9 cellular contexts compared by ENCODE assay signal in the genomic region with DNA sequence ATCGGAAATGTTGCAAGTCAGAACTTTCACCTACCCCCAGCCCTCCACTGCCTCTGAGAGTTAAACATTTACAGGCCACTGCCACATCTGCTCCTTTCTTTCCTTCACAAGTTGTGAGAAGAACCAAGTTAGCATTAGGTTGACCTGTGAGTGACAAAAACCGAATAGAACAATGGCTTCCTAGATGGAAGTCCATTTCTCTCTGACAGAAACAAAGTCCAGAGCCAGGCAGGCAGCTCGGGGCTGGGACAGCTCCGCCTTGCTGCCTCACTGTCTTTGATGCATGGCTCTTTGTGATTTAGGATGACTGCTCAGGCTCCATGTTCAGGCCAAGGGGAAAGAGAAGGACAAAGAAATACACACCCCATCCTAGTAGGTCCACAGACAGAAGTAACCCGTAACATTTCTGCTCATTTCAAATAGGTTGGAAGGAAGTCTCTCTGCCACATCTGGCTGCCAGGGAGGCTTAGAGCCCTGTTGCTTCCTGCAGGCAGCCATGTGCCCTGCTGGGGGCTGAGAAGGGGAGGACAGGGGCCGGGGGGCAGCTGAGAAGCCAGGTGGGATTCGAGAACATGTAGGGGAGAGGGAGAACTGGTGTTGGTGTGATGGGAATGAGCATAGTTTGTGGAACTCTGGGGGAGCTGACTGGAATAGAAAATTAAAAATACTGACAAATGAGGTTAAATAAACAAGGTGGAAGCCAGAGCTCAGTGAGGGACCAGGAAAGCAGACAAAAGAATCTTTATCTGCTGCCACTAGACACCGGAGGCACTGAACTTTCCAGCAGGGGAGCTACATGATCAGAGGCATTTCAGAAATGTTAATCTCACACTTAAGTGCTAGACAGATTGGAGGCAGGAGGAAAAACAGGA. TPM values are rescaled to one million over a fixed set of nuclear protein-coding genes. Genes with fewer than 3 reads are reported as not detected.
A peak's percentile ranks its signal among the peaks of the same experiment; 100 is the strongest.
DNase-seq lines count a peak whose midpoint lies in the region; ATAC-seq, FAIRE-seq and TF ChIP-seq lines count a peak whose summit lies in the region.
"Had no signal": no experiment of that assay in that cellular context is flagged by ENCODE, and none has a peak within 500 bp of the region (broad histone marks: within the 10 kb centered on the region; RNA-seq: fewer than 3 reads in every experiment).

No MANE protein-coding gene starts in this region.

- H3K79me2 ChIP-seq in endothelial cell of umbilical vein (ENCODE audit: control insufficient read depth, insufficient read depth, low read length): no peaks in the 10 kb centered on the region
- no peaks in the 10 kb centered on the region for H3K79me2 ChIP-seq in parathyroid adenoma

- no peak overlapping the region for H3K4me3 Mint-ChIP-seq in activated CD4-positive, alpha-beta memory T cell treated with anti-CD3 and anti-CD28 coated beads for 36 hours
- H3K4me3 Mint-ChIP-seq in activated CD4-positive, alpha-beta memory T cell treated with anti-CD3 and anti-CD28 coated beads, Interleukin-2, amount 10 ng/mL, durations not matched to agents 7 days and 5 days: no peak overlapping the region

- H3K27ac ChIP-seq in endothelial cell of umbilical vein (ENCODE audit: insufficient read depth, low read depth, low read length) (peak overlapping the region; percentile 78), parathyroid adenoma (no peak overlapping the region)
- H3K27ac ChIP-seq: thoracic aorta had no signal

- peaks cover 59% of the 10 kb centered on the region for H3K4me1 Mint-ChIP-seq in activated CD4-positive, alpha-beta memory T cell treated with anti-CD3 and anti-CD28 coated beads for 36 hours (ENCODE audit: low read depth)
- H3K4me1 Mint-ChIP-seq in activated CD4-positive, alpha-beta memory T cell treated with anti-CD3 and anti-CD28 coated beads, Interleukin-2, amount 10 ng/mL, durations not matched to agents 7 days and 5 days: peaks cover 36% of the 10 kb centered on the region

- H3K36me3 ChIP-seq in endothelial cell of umbilical vein (ENCODE audit: control insufficient read depth in 2 of 2, extremely low read depth in 1 of 2, insufficient read depth in 2 of 2, low read length in 2 of 2): no peaks in the 10 kb centered on the region
- no peaks in the 10 kb centered on the region for H3K36me3 ChIP-seq in parathyroid adenoma (ENCODE audit: control insufficient read depth, insufficient read depth, low read length)
- H3K36me3 ChIP-seq: thoracic aorta had no signal

- H3K9ac ChIP-seq in endothelial cell of umbilical vein (replicated peaks; ENCODE audit: extremely low read depth, insufficient read depth, low read length): peak overlapping the region; percentile 56
- H3K9ac ChIP-seq in parathyroid adenoma: no peak overlapping the region

- peak overlapping the region; percentile 60 for H2AFZ ChIP-seq in endothelial cell of umbilical vein (ENCODE audit: low read depth, low read length)
- H2AFZ ChIP-seq in parathyroid adenoma: peak overlapping the region; percentile 14

- CTCF ChIA-PET in activated CD4-positive, alpha-beta memory T cell treated with anti-CD3 and anti-CD28 coated beads for 36 hours (lab: Charles Lee): interaction anchor here (1.1 to 1.8 kb wide), 3 partner anchors 57 to 316 kb away, joined by 3 to 5 read pairs (median 3); no protein-coding TSS in a partner anchor
- CTCF ChIA-PET in activated CD4-positive, alpha-beta memory T cell treated with anti-CD3 and anti-CD28 coated beads, Interleukin-2, amount 10 ng/mL, durations not matched to agents 7 days and 5 days (lab: Charles Lee): no interaction called here
- CTCF ChIA-PET in endothelial cell of umbilical vein (lab: Charles Lee): interaction anchor here (0.5 to 1.8 kb wide), 19 partner anchors 9 to 323 kb away, joined by 3 to 12 read pairs (median 5); a partner anchor contains a TSS

- no peak for DNase-seq in activated CD4-positive, alpha-beta memory T cell treated with anti-CD3 and anti-CD28 coated beads for 36 hours
- DNase-seq in activated CD4-positive, alpha-beta memory T cell treated with anti-CD3 and anti-CD28 coated beads, Interleukin-2, amount 10 ng/mL, durations not matched to agents 7 days and 5 days: no peak
- DNase-seq in NCI-H524 treated with DMSO at 0.1 percent for 48 hours (lab: John Stamatoyannopoulos, UW): peak; percentile 65
- DNase-seq in endothelial cell of umbilical vein (ENCODE audit: low read depth, low spot score): peak; percentile 97
- no peak for DNase-seq in MV-4-11 (lab: John Stamatoyannopoulos, UW)

- FAIRE-seq in endothelial cell of umbilical vein (lab: Jason Lieb, UNC): peak; percentile 96

- BruUV-seq in endothelial cell of umbilical vein (replicated peaks; lab: Mats Ljungman, UMichigan): TSS peak; percentile 46

- H3K9me3 Mint-ChIP-seq in activated CD4-positive, alpha-beta memory T cell treated with anti-CD3 and anti-CD28 coated beads for 36 hours: no peaks in the 10 kb centered on the region
- peaks cover 3% of the 10 kb centered on the region for H3K9me3 Mint-ChIP-seq in activated CD4-positive, alpha-beta memory T cell treated with anti-CD3 and anti-CD28 coated beads, Interleukin-2, amount 10 ng/mL, durations not matched to agents 7 days and 5 days

- POLR2A ChIA-PET in activated CD4-positive, alpha-beta memory T cell treated with anti-CD3 and anti-CD28 coated beads for 36 hours (lab: Charles Lee): interaction anchor here (0.6 to 0.8 kb wide), 2 partner anchors 17 to 67 kb away, joined by 3 read pairs; no protein-coding TSS in a partner anchor
- POLR2A ChIA-PET in activated CD4-positive, alpha-beta memory T cell treated with anti-CD3 and anti-CD28 coated beads, Interleukin-2, amount 10 ng/mL, durations not matched to agents 7 days and 5 days (lab: Charles Lee): no interaction called here
- POLR2A ChIA-PET in endothelial cell of umbilical vein (lab: Charles Lee): interaction anchor here (0.8 to 1.6 kb wide), 5 partner anchors 11 to 50 kb away, joined by 5 to 9 read pairs (median 6); a partner anchor contains a TSS

- no peaks in the 10 kb centered on the region for H3K9me3 ChIP-seq in endothelial cell of umbilical vein (replicated peaks; ENCODE audit: control insufficient read depth, insufficient read depth, low read length)
- no peaks in the 10 kb centered on the region for H3K9me3 ChIP-seq in parathyroid adenoma (ENCODE audit: control insufficient read depth, low read length)
- H3K9me3 ChIP-seq: thoracic aorta had no signal

- no peaks in the 10 kb centered on the region for H3K27me3 ChIP-seq in endothelial cell of umbilical vein (ENCODE audit: control insufficient read depth in 2 of 2, insufficient read depth in 2 of 2, low read length in 2 of 2)
- H3K27me3 ChIP-seq in parathyroid adenoma (ENCODE audit: control insufficient read depth, insufficient read depth, low read length): no peaks in the 10 kb centered on the region

- no peak for ATAC-seq in GM21528 (IDR thresholded peaks at IDR 0.05; ENCODE audit: low FRiP score, unreplicated experiment)
- ATAC-seq in HG02610 (IDR thresholded peaks at IDR 0.05; ENCODE audit: unreplicated experiment): no peak

- H3K9me1 ChIP-seq in endothelial cell of umbilical vein (replicated peaks; ENCODE audit: control insufficient read depth, extremely low read depth, insufficient read depth, low read length): no peaks in the 10 kb centered on the region

- H3K36me3 Mint-ChIP-seq in activated CD4-positive, alpha-beta memory T cell treated with anti-CD3 and anti-CD28 coated beads for 36 hours: no peaks in the 10 kb centered on the region
- H3K36me3 Mint-ChIP-seq in activated CD4-positive, alpha-beta memory T cell treated with anti-CD3 and anti-CD28 coated beads, Interleukin-2, amount 10 ng/mL, durations not matched to agents 7 days and 5 days (ENCODE audit: low read depth): no peaks in the 10 kb centered on the region

- peak overlapping the region; percentile 34 for H3K27ac Mint-ChIP-seq in activated CD4-positive, alpha-beta memory T cell treated with anti-CD3 and anti-CD28 coated beads for 36 hours
- no peak overlapping the region for H3K27ac Mint-ChIP-seq in activated CD4-positive, alpha-beta memory T cell treated with anti-CD3 and anti-CD28 coated beads, Interleukin-2, amount 10 ng/mL, durations not matched to agents 7 days and 5 days

- TF ChIP-seq CTCF in endothelial cell of umbilical vein (IDR thresholded peaks at IDR 0.05; ENCODE audit: extremely low read depth in 1 of 2, insufficient read depth in 1 of 2, low read depth in 1 of 2, low read length in 2 of 2): peak; percentile 3 to 25
- no peak for TF ChIP-seq CTCF in parathyroid adenoma (IDR thresholded peaks at IDR 0.05)

- no peaks in the 10 kb centered on the region for H3K27me3 Mint-ChIP-seq in activated CD4-positive, alpha-beta memory T cell treated with anti-CD3 and anti-CD28 coated beads for 36 hours
- H3K27me3 Mint-ChIP-seq in activated CD4-positive, alpha-beta memory T cell treated with anti-CD3 and anti-CD28 coated beads, Interleukin-2, amount 10 ng/mL, durations not matched to agents 7 days and 5 days: peaks cover 13% of the 10 kb centered on the region

- no peak for TF ChIP-seq POLR2A in endothelial cell of umbilical vein (IDR thresholded peaks at IDR 0.05; ENCODE audit: low read depth, low read length)

- H3K4me2 ChIP-seq in endothelial cell of umbilical vein (ENCODE audit: insufficient read depth, low read length) (no peak overlapping the region), parathyroid adenoma (ENCODE audit: low read length) (no peak overlapping the region)

- intact Hi-C loops in activated CD4-positive, alpha-beta memory T cell treated with anti-CD3 and anti-CD28 coated beads for 36 hours (cut with micrococcal nuclease): no loop called here
- intact Hi-C loops in endothelial cell of umbilical vein (cut with micrococcal nuclease): loop anchor here (1.0 kb wide), 4 partner anchors 12 to 58 kb away; no protein-coding TSS in a partner anchor

- no peaks in the 10 kb centered on the region for H4K20me1 ChIP-seq in endothelial cell of umbilical vein (replicated peaks; ENCODE audit: control insufficient read depth, extremely low read depth, insufficient read depth, low read length)

- no peak overlapping the region for H3K4me3 ChIP-seq in endothelial cell of umbilical vein (replicated peaks in 1 of 3; ENCODE audit: insufficient read depth in 1 of 3, low read depth in 1 of 3, low read length in 3 of 3)
- no peak overlapping the region for H3K4me3 ChIP-seq in parathyroid adenoma (ENCODE audit: low read depth, low read length)
- H3K4me3 ChIP-seq: thoracic aorta had no signal

- dilution Hi-C loops in endothelial cell of umbilical vein (cut with MboI; ENCODE audit: extremely low pct_ligation_motif_present, low sequenced_read_pairs): no loop called here

- H3K4me1 ChIP-seq in endothelial cell of umbilical vein (ENCODE audit: control insufficient read depth, extremely low read depth, insufficient read depth, low read length): peaks cover 32% of the 10 kb centered on the region
- peaks cover under 1% of the 10 kb centered on the region for H3K4me1 ChIP-seq in parathyroid adenoma

RNA-seq across cellular contexts. Expression of a gene that starts 19.5 kb away (rescaled TPM):
- total RNA-seq in activated CD4-positive, alpha-beta memory T cell treated with anti-CD3 and anti-CD28 coated beads for 36 hours: 100 to 1,000 TPM; 167 to 171 TPM
- 10 to 100 TPM; 11.2 to 13.1 TPM for total RNA-seq in activated CD4-positive, alpha-beta memory T cell treated with anti-CD3 and anti-CD28 coated beads, Interleukin-2, amount 10 ng/mL, durations not matched to agents 7 days and 5 days
- 163 and 170 TPM in 2 replicates for total RNA-seq in endothelial cell of umbilical vein
- polyA plus RNA-seq in endothelial cell of umbilical vein: 344 and 468 TPM in 2 replicates
- 344 and 363 TPM in 2 replicates for polyA plus RNA-seq in endothelial cell of umbilical vein (2011; cell fraction: cytosol; rRNA removed)
- polyA plus RNA-seq in endothelial cell of umbilical vein (2011; cell fraction: nucleus; rRNA removed): 547 and 658 TPM in 2 replicates
- polyA plus RNA-seq in endothelial cell of umbilical vein (2012): 266 and 464 TPM in 2 replicates
- 77.6 and 100 TPM in 2 replicates for polyA minus RNA-seq in endothelial cell of umbilical vein
- 38.7 TPM for polyA minus RNA-seq in endothelial cell of umbilical vein (2011; cell fraction: cytosol; rRNA and poly(A)+ RNA removed)
- 87.7 and 161 TPM in 2 replicates for polyA minus RNA-seq in endothelial cell of umbilical vein (2011; cell fraction: nucleus; rRNA and poly(A)+ RNA removed)

RNA-seq across cellular contexts. Expression of a gene that starts 21.4 kb away (rescaled TPM):
- total RNA-seq in activated CD4-positive, alpha-beta memory T cell treated with anti-CD3 and anti-CD28 coated beads for 36 hours: 100 to 1,000 TPM; 226 to 231 TPM
- 100 to 1,000 TPM; 125 to 131 TPM for total RNA-seq in activated CD4-positive, alpha-beta memory T cell treated with anti-CD3 and anti-CD28 coated beads, Interleukin-2, amount 10 ng/mL, durations not matched to agents 7 days and 5 days
- total RNA-seq in endothelial cell of umbilical vein: 141 and 145 TPM in 2 replicates
- polyA plus RNA-seq in endothelial cell of umbilical vein: 146 and 154 TPM in 2 replicates
- 146 and 167 TPM in 2 replicates for polyA plus RNA-seq in endothelial cell of umbilical vein (2011; cell fraction: cytosol; rRNA removed)
- 258 and 271 TPM in 2 replicates for polyA plus RNA-seq in endothelial cell of umbilical vein (2011; cell fraction: nucleus; rRNA removed)
- polyA plus RNA-seq in endothelial cell of umbilical vein (2012): 59.6 and 86.3 TPM in 2 replicates
- polyA minus RNA-seq in endothelial cell of umbilical vein: 122 and 136 TPM in 2 replicates
- 62.8 TPM for polyA minus RNA-seq in endothelial cell of umbilical vein (2011; cell fraction: cytosol; rRNA and poly(A)+ RNA removed)
- 238 and 240 TPM in 2 replicates for polyA minus RNA-seq in endothelial cell of umbilical vein (2011; cell fraction: nucleus; rRNA and poly(A)+ RNA removed)

RNA-seq across cellular contexts. Expression of a gene that starts 43.7 kb away (rescaled TPM):
- total RNA-seq in activated CD4-positive, alpha-beta memory T cell treated with anti-CD3 and anti-CD28 coated beads for 36 hours: 1,000 to 10,000 TPM; 1,695 to 1,719 TPM
- total RNA-seq in activated CD4-positive, alpha-beta memory T cell treated with anti-CD3 and anti-CD28 coated beads, Interleukin-2, amount 10 ng/mL, durations not matched to agents 7 days and 5 days: 1,000 to 10,000 TPM; 1,162 to 1,172 TPM
- total RNA-seq in endothelial cell of umbilical vein: 1,243 and 1,276 TPM in 2 replicates
- polyA plus RNA-seq in endothelial cell of umbilical vein: 1,408 and 1,437 TPM in 2 replicates
- 1,278 and 1,444 TPM in 2 replicates for polyA plus RNA-seq in endothelial cell of umbilical vein (2011; cell fraction: cytosol; rRNA removed)
- polyA plus RNA-seq in endothelial cell of umbilical vein (2011; cell fraction: nucleus; rRNA removed): 567 and 602 TPM in 2 replicates
- 869 and 1,219 TPM in 2 replicates for polyA plus RNA-seq in endothelial cell of umbilical vein (2012)
- 1,727 and 1,760 TPM in 2 replicates for polyA minus RNA-seq in endothelial cell of umbilical vein
- 468 TPM for polyA minus RNA-seq in endothelial cell of umbilical vein (2011; cell fraction: cytosol; rRNA and poly(A)+ RNA removed)
- polyA minus RNA-seq in endothelial cell of umbilical vein (2011; cell fraction: nucleus; rRNA and poly(A)+ RNA removed): 213 and 284 TPM in 2 replicates

RNA-seq across cellular contexts. Expression of a gene that starts 46.8 kb away (rescaled TPM):
- 10 to 100 TPM; 79.5 to 88.7 TPM for total RNA-seq in activated CD4-positive, alpha-beta memory T cell treated with anti-CD3 and anti-CD28 coated beads for 36 hours
- total RNA-seq in activated CD4-positive, alpha-beta memory T cell treated with anti-CD3 and anti-CD28 coated beads, Interleukin-2, amount 10 ng/mL, durations not matched to agents 7 days and 5 days: 10 to 100 TPM; 49.7 to 54.6 TPM
- total RNA-seq in endothelial cell of umbilical vein: 42.3 and 43.6 TPM in 2 replicates
- 15.6 and 16.8 TPM in 2 replicates for polyA plus RNA-seq in endothelial cell of umbilical vein
- polyA plus RNA-seq in endothelial cell of umbilical vein (2011; cell fraction: cytosol; rRNA removed): 13.0 and 13.4 TPM in 2 replicates
- polyA plus RNA-seq in endothelial cell of umbilical vein (2011; cell fraction: nucleus; rRNA removed): 36.2 and 49.0 TPM in 2 replicates
- 16.8 and 20.4 TPM in 2 replicates for polyA plus RNA-seq in endothelial cell of umbilical vein (2012)
- polyA minus RNA-seq in endothelial cell of umbilical vein: 14.6 and 17.6 TPM in 2 replicates
- polyA minus RNA-seq in endothelial cell of umbilical vein (2011; cell fraction: cytosol; rRNA and poly(A)+ RNA removed): 20.7 TPM
- polyA minus RNA-seq in endothelial cell of umbilical vein (2011; cell fraction: nucleus; rRNA and poly(A)+ RNA removed): 11.9 and 14.6 TPM in 2 replicates

Comparison
In these comparisons a context has a peak if more than half of its experiments do, and no peak if none do; other contexts are left out.
1. RNA of a gene that starts 19.5 kb away (total RNA-seq): 167 to 171 TPM in activated CD4-positive, alpha-beta memory T cell treated with anti-CD3 and anti-CD28 coated beads for 36 hours and 163 to 170 TPM in endothelial cell of umbilical vein; 11.2 to 13.1 TPM in activated CD4-positive, alpha-beta memory T cell treated with anti-CD3 and anti-CD28 coated beads, Interleukin-2, amount 10 ng/mL, durations not matched to agents 7 days and 5 days; every median in the first group is over 10 times any median in the second.
2. DNase-seq: peak in NCI-H524 treated with DMSO at 0.1 percent for 48 hours (single experiment) and endothelial cell of umbilical vein (single experiment); none in activated CD4-positive, alpha-beta memory T cell treated with anti-CD3 and anti-CD28 coated beads for 36 hours (single experiment), activated CD4-positive, alpha-beta memory T cell treated with anti-CD3 and anti-CD28 coated beads, Interleukin-2, amount 10 ng/mL, durations not matched to agents 7 days and 5 days (single experiment) and MV-4-11 (single experiment).